1 cellular context compared by ENCODE assay signal in the genomic region with DNA sequence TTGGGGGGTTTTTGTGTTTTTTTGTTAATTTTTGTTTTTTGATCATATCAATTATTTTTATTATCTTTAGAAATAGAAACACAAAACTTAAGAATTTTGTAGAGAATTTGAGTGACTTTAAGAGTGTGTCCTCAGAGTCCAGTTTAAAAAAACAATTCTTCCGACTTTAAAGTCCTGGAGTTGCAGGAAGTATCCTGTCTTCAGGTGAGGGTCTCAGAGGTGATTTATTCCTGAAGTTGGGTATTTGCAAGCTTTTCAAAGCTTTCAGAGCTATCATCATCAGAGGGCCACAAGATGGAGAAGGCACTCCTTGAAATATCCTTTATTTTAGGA.
A peak's percentile ranks its signal among the peaks of the same experiment; 100 is the strongest.
TF ChIP-seq lines count a peak whose summit lies in the region.

No MANE protein-coding gene starts in this region.

TF ChIP-seq in K562, 482 proteins besides CTCF, POLR2A, EP300 and RAD21:
- peak; percentile 34; the same call in 1 of the 2 replicates for TF ChIP-seq DEAF1 (CRISPR knock-in tag; IDR thresholded peaks at IDR 0.05)
- TF ChIP-seq NRF1 (conservative IDR thresholded peaks at IDR 0.05 in 1 of 2, IDR thresholded peaks at IDR 0.05 in 1 of 2), result 0 out of 4 replicates have a peak, but pooled peaks of 1 of the 2 experiments have one; percentile 2
- TF ChIP-seq BRD4 (IDR thresholded peaks at IDR 0.05), result no peak
